ENCODE assay signal across 1 cellular context in the genomic region with DNA sequence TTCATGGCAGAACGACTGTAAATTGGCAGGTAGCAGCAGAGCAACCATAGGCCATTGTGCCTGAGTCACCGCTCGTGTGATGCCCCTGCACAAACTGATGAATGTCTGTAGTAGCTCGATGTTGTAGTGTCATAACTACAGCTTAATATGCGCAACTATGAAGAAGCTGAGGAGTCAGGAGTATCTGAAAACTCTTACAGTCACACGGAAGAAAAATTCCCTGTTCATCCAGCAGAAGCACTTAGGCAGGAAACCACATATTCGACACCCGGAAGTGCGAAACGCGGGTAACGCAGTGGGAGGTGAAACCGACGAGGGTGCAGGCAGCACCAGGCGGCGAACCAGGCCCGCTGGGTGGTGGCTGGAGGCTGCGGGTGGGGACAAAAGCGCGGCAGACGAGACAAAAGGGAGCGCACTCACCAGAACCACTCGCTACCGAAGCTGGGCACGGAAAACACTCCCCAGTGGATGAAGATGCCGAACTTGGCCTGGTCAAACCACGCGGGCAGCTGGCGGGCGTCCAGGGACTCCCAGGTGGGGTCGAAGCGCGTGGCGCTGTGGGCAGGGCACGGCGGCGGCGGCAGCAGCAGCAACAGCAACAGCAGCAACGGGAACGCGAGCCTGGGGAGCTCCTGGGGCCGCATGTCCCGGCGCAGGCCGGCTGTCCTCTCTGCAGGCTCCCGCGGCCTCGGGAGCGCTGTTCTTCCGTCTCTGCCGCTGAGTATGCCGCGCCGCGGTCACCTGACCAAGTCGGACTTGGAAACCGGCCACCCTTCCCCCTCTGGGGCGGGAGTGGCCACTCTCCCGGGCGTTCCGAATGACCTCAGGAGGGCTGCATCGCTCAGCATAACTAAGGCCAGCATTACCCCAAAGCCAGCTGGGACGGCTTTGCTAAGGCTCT.
A peak's percentile ranks its signal among the peaks of the same experiment; 100 is the strongest.
TF ChIP-seq lines count a peak whose summit lies in the region.

A gene with protein sequence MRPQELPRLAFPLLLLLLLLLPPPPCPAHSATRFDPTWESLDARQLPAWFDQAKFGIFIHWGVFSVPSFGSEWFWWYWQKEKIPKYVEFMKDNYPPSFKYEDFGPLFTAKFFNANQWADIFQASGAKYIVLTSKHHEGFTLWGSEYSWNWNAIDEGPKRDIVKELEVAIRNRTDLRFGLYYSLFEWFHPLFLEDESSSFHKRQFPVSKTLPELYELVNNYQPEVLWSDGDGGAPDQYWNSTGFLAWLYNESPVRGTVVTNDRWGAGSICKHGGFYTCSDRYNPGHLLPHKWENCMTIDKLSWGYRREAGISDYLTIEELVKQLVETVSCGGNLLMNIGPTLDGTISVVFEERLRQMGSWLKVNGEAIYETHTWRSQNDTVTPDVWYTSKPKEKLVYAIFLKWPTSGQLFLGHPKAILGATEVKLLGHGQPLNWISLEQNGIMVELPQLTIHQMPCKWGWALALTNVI (minus strand): TSS at position 730 of the 901 bp plus-strand sequence. CDS start 86 bp downstream, at position 644.

TF ChIP-seq in HepG2, 621 proteins besides CTCF, POLR2A, EP300 and RAD21 (continued from another document and continues in another):
- peak; percentile 98 for TF ChIP-seq ZNF281 (CRISPR knock-in tag; IDR thresholded peaks at IDR 0.05; ENCODE audit: borderline replicate concordance)
- 0 out of 2 replicates have a peak, but pooled peaks have one; percentile 72 for TF ChIP-seq ZFYVE20 (CRISPR knock-in tag; IDR thresholded peaks at IDR 0.05; ENCODE audit: borderline replicate concordance, low read depth)
- peak; percentile 87 for TF ChIP-seq GATAD2A (CRISPR knock-in tag; IDR thresholded peaks at IDR 0.05)
- no peak for TF ChIP-seq SMC3 (IDR thresholded peaks at IDR 0.05; ENCODE audit: low read length)
- TF ChIP-seq, protein P1, sequence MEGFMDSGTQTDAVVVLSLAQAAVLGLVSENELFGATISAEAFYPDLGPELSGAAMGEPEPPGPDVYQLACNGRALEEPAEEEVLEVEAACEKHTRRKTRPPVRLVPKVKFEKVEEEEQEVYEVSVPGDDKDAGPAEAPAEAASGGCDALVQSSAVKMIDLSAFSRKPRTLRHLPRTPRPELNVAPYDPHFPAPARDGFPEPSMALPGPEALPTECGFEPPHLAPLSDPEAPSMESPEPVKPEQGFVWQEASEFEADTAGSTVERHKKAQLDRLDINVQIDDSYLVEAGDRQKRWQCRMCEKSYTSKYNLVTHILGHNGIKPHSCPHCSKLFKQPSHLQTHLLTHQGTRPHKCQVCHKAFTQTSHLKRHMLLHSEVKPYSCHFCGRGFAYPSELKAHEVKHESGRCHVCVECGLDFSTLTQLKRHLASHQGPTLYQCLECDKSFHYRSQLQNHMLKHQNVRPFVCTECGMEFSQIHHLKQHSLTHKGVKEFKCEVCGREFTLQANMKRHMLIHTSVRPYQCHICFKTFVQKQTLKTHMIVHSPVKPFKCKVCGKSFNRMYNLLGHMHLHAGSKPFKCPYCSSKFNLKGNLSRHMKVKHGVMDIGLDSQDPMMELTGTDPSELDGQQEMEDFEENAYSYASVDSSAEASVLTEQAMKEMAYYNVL (CRISPR knock-in tag; IDR thresholded peaks at IDR 0.05; ENCODE audit: borderline replicate concordance) = peak; percentile 84; the same call in 1 of the 2 replicates
- no peak for TF ChIP-seq ATM (IDR thresholded peaks at IDR 0.05; ENCODE audit: borderline replicate concordance)
- TF ChIP-seq MLXIP (CRISPR knock-in tag; IDR thresholded peaks at IDR 0.05; ENCODE audit: borderline replicate concordance) = peak; percentile 44
- TF ChIP-seq THRA (CRISPR knock-in tag; IDR thresholded peaks at IDR 0.05; ENCODE audit: borderline replicate concordance) = no peak; the same call in 1 of the 2 replicates
- peak; percentile 92 for TF ChIP-seq KMT2A (CRISPR knock-in tag; IDR thresholded peaks at IDR 0.05)
- no peak for TF ChIP-seq ZNF597 (CRISPR knock-in tag; IDR thresholded peaks at IDR 0.05)
- TF ChIP-seq POLR2AphosphoS5 (IDR thresholded peaks at IDR 0.05; ENCODE audit: low read depth, low read length) = peak; percentile 67
- TF ChIP-seq MXD4 (CRISPR knock-in tag; IDR thresholded peaks at IDR 0.05) = peak; percentile 96
- TF ChIP-seq ZNF556 (CRISPR knock-in tag; IDR thresholded peaks at IDR 0.05; ENCODE audit: borderline replicate concordance) = peak; percentile 91
- no peak for TF ChIP-seq ARNT (IDR thresholded peaks at IDR 0.05)
- TF ChIP-seq ZNF138 (CRISPR knock-in tag; IDR thresholded peaks at IDR 0.05; ENCODE audit: low read depth) = peak; percentile 88; the same call in 1 of the 2 replicates
- peak; percentile 98 for TF ChIP-seq MYC (CRISPR knock-in tag; IDR thresholded peaks at IDR 0.05; ENCODE audit: borderline replicate concordance)
- TF ChIP-seq, protein P2, sequence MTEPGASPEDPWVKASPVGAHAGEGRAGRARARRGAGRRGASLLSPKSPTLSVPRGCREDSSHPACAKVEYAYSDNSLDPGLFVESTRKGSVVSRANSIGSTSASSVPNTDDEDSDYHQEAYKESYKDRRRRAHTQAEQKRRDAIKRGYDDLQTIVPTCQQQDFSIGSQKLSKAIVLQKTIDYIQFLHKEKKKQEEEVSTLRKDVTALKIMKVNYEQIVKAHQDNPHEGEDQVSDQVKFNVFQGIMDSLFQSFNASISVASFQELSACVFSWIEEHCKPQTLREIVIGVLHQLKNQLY (CRISPR knock-in tag; IDR thresholded peaks at IDR 0.05) = no peak
- peak; percentile 82; the same call in 1 of the 2 replicates for TF ChIP-seq ELF4 (CRISPR knock-in tag; IDR thresholded peaks at IDR 0.05; ENCODE audit: borderline replicate concordance)
- TF ChIP-seq ZNF782 (CRISPR knock-in tag; IDR thresholded peaks at IDR 0.05; ENCODE audit: borderline replicate concordance) = peak; percentile 63
- TF ChIP-seq, protein P3, sequence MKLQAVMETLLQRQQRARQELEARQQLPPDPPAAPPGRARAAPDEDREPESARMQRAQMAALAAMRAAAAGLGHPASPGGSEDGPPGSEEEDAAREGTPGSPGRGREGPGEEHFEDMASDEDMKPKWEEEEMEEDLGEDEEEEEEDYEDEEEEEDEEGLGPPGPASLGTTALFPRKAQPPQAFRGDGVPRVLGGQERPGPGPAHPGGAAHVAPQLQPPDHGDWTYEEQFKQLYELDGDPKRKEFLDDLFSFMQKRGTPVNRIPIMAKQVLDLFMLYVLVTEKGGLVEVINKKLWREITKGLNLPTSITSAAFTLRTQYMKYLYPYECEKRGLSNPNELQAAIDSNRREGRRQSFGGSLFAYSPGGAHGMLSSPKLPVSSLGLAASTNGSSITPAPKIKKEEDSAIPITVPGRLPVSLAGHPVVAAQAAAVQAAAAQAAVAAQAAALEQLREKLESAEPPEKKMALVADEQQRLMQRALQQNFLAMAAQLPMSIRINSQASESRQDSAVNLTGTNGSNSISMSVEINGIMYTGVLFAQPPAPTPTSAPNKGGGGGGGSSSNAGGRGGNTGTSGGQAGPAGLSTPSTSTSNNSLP (IDR thresholded peaks at IDR 0.05; ENCODE audit: low read depth, low read length) = no peak
- no peak for TF ChIP-seq ZNF326 (CRISPR knock-in tag; IDR thresholded peaks at IDR 0.05; ENCODE audit: borderline replicate concordance)
- TF ChIP-seq NFIC (IDR thresholded peaks at IDR 0.05; ENCODE audit: low read length) = peak; percentile 69; the same call in 1 of the 2 replicates
- TF ChIP-seq MXD1 (CRISPR knock-in tag; IDR thresholded peaks at IDR 0.05) = peak; percentile 94; the same call in 1 of the 2 replicates
- TF ChIP-seq NAIF1 (CRISPR knock-in tag; IDR thresholded peaks at IDR 0.05; ENCODE audit: borderline replicate concordance) = no peak; the same call in 1 of the 2 replicates
- peak; percentile 89; the same call in 1 of the 2 replicates for TF ChIP-seq WIZ (CRISPR knock-in tag; IDR thresholded peaks at IDR 0.05)
- TF ChIP-seq MATR3 (CRISPR knock-in tag; IDR thresholded peaks at IDR 0.05) = no peak
- TF ChIP-seq FOSL1 (CRISPR knock-in tag; IDR thresholded peaks at IDR 0.05; ENCODE audit: borderline replicate concordance) = no peak
- no peak for TF ChIP-seq RORA (CRISPR knock-in tag; IDR thresholded peaks at IDR 0.05)
- peak; percentile 2; the same call in 1 of the 2 replicates for TF ChIP-seq CREB1 (IDR thresholded peaks at IDR 0.05)
- no peak for TF ChIP-seq CREB1 (CRISPR knock-in tag; IDR thresholded peaks at IDR 0.05)
- TF ChIP-seq, protein P4, sequence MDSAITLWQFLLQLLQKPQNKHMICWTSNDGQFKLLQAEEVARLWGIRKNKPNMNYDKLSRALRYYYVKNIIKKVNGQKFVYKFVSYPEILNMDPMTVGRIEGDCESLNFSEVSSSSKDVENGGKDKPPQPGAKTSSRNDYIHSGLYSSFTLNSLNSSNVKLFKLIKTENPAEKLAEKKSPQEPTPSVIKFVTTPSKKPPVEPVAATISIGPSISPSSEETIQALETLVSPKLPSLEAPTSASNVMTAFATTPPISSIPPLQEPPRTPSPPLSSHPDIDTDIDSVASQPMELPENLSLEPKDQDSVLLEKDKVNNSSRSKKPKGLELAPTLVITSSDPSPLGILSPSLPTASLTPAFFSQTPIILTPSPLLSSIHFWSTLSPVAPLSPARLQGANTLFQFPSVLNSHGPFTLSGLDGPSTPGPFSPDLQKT (CRISPR knock-in tag; IDR thresholded peaks at IDR 0.05; ENCODE audit: borderline replicate concordance) = no peak
- TF ChIP-seq ZNF333 (CRISPR knock-in tag; IDR thresholded peaks at IDR 0.05; ENCODE audit: borderline replicate concordance) = peak; percentile 87
- no peak for TF ChIP-seq FOXM1 (CRISPR knock-in tag; IDR thresholded peaks at IDR 0.05)
- TF ChIP-seq NFYC (CRISPR knock-in tag; IDR thresholded peaks at IDR 0.05) = peak; percentile 38; the same call in 1 of the 2 replicates
- no peak; the same call in 1 of the 2 replicates for TF ChIP-seq CREM (IDR thresholded peaks at IDR 0.05)
- no peak for TF ChIP-seq CREM (CRISPR knock-in tag; IDR thresholded peaks at IDR 0.05)
